Comparison of ENCODE assay signal across 9 cellular contexts in the genomic region with DNA sequence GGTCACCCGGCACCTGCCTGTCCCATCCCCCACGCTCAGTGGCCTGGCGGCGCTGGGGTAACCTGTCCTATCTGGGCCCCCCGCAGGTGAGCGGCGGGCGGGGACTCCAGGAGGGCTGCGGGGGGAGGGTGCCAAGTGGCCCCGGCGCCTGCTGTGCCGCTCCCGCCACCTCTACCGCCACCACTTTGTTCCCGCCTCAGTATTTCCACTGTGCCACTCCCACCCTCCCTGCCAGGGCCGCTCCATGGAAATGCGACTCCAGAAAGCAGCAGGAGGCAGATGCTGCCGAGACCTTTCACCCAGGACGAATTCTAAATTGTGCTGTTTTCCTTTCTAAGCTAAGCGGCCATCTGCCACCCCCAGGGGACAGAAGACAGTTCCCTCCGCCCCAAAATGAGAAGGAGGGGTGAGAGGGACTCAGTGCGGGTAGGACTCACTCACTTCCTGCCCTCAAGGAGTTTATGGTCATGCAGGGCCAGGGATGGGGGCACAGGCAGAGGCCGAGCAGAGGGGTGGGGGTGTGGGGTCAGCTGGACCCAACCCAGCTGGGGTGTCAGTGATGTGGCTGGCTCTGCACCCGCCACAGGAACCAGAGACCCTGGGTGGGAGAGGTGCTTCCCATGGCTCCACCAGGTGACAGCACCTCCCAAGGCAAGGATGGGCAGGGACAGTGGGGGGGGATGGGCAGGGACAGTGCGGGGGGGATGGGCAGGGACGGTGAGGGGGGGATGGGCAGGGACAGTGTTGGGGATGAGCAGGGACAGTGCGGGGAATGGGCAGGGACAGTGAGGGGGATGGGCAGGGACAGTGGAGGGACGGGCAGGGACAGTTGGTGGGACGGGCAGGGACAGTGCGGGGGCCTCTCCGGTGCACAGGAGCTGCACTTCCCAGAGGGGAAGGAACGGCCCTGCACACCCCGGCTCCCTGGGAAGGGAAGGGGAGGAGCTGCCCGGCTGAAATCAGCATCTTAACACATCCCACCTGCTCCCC. TPM values are rescaled to one million over a fixed set of nuclear protein-coding genes. Genes with fewer than 3 reads are reported as not detected.
DNase-seq lines count a peak whose midpoint lies in the region; TF ChIP-seq lines count a peak whose summit lies in the region.
"Had no signal": no experiment of that assay in that cellular context is flagged by ENCODE, and none has a peak within 500 bp of the region (broad histone marks: within the 10 kb centered on the region; RNA-seq: fewer than 3 reads in every experiment).

No MANE protein-coding gene starts in this region.

- H3K4me1 Mint-ChIP-seq in brain (peaks cover 70% of the 10 kb centered on the region), neural progenitor cell (peaks cover 34% of the 10 kb centered on the region)
- peaks cover 20% of the 10 kb centered on the region for H3K4me1 Mint-ChIP-seq in activated CD4-positive, alpha-beta memory T cell treated with anti-CD3 and anti-CD28 coated beads, Interleukin-2, amount 10 ng/mL, durations not matched to agents 7 days and 5 days

- no peaks in the 10 kb centered on the region for H3K9me3 ChIP-seq in neural progenitor cell (ENCODE audit: low read depth)

- TF ChIP-seq CTCF in brain (conservative IDR thresholded peaks at IDR 0.05) (no peak), neural progenitor cell (IDR thresholded peaks at IDR 0.05) (no peak)

- no peak overlapping the region for H3K4me2 ChIP-seq in neural progenitor cell

- DNase-seq in DMS53 (lab: John Stamatoyannopoulos, UW) (peak; percentile 92), NCI-H1417 (lab: John Stamatoyannopoulos, UW) (peak; percentile 56 to 95 (median 88)), neural progenitor cell (ENCODE audit: low spot score) (peak; percentile 43), RPMI8226 (no peak), SIG-M5 (lab: John Stamatoyannopoulos, UW) (no peak), SIG-M5 treated with dmso at 0.1 percent for 504 hours (lab: John Stamatoyannopoulos, UW; ENCODE audit: unreplicated experiment) (no peak)
- no peak for DNase-seq in activated CD4-positive, alpha-beta memory T cell treated with anti-CD3 and anti-CD28 coated beads, Interleukin-2, amount 10 ng/mL, durations not matched to agents 7 days and 5 days
- DNase-seq: T-cell had no signal

- H3K27ac Mint-ChIP-seq in brain (peak overlapping the region; percentile 84 to 97 (median 95)), neural progenitor cell (peak overlapping the region; percentile 92)
- H3K27ac Mint-ChIP-seq in activated CD4-positive, alpha-beta memory T cell treated with anti-CD3 and anti-CD28 coated beads, Interleukin-2, amount 10 ng/mL, durations not matched to agents 7 days and 5 days = no peak overlapping the region

- H3K9me3 Mint-ChIP-seq in brain = no peaks in the 10 kb centered on the region
- no peaks in the 10 kb centered on the region for H3K9me3 Mint-ChIP-seq in neural progenitor cell
- H3K9me3 Mint-ChIP-seq in activated CD4-positive, alpha-beta memory T cell treated with anti-CD3 and anti-CD28 coated beads, Interleukin-2, amount 10 ng/mL, durations not matched to agents 7 days and 5 days = no peaks in the 10 kb centered on the region
- H3K9me3 Mint-ChIP-seq: T-cell had no signal

- H3K79me2 ChIP-seq in neural progenitor cell (ENCODE audit: low read depth) = peaks cover 90% of the 10 kb centered on the region

- H3K9ac ChIP-seq in neural progenitor cell = no peak overlapping the region

- H3K4me1 ChIP-seq in neural progenitor cell = peaks cover 57% of the 10 kb centered on the region

- POLR2A ChIA-PET in activated CD4-positive, alpha-beta memory T cell treated with anti-CD3 and anti-CD28 coated beads, Interleukin-2, amount 10 ng/mL, durations not matched to agents 7 days and 5 days (lab: Charles Lee) = interaction anchor here (0.9 to 5.3 kb wide), 2 partner anchors 12 to 36 kb away, joined by 3 to 32 read pairs; no protein-coding TSS in a partner anchor

- H3K27me3 ChIP-seq in neural progenitor cell = no peaks in the 10 kb centered on the region

- H3K4me3 Mint-ChIP-seq in brain (peak overlapping the region; percentile 51 to 73 (median 63)), neural progenitor cell (peak overlapping the region; percentile 66)
- H3K4me3 Mint-ChIP-seq in activated CD4-positive, alpha-beta memory T cell treated with anti-CD3 and anti-CD28 coated beads, Interleukin-2, amount 10 ng/mL, durations not matched to agents 7 days and 5 days = no peak overlapping the region
- H3K4me3 Mint-ChIP-seq: T-cell had no signal

- H2AFZ ChIP-seq in neural progenitor cell (replicated peaks) = no peak overlapping the region

- CTCF ChIA-PET in activated CD4-positive, alpha-beta memory T cell treated with anti-CD3 and anti-CD28 coated beads, Interleukin-2, amount 10 ng/mL, durations not matched to agents 7 days and 5 days (lab: Charles Lee) = interaction anchor here (0.9 kb wide), 1 partner anchor 11 kb away, joined by 5 read pairs; no protein-coding TSS in a partner anchor

- H3F3A ChIP-seq in neural progenitor cell (ENCODE audit: low read depth) = peaks cover 46% of the 10 kb centered on the region

- H3K36me3 Mint-ChIP-seq in brain (no peaks in the 10 kb centered on the region), neural progenitor cell (no peaks in the 10 kb centered on the region)
- H3K36me3 Mint-ChIP-seq in activated CD4-positive, alpha-beta memory T cell treated with anti-CD3 and anti-CD28 coated beads, Interleukin-2, amount 10 ng/mL, durations not matched to agents 7 days and 5 days (ENCODE audit: low read depth) = peaks cover 2% of the 10 kb centered on the region
- H3K36me3 Mint-ChIP-seq: T-cell had no signal

- peaks cover 79% of the 10 kb centered on the region for H4K20me1 ChIP-seq in neural progenitor cell (ENCODE audit: low read depth)

- no peak overlapping the region for H3K27ac ChIP-seq in neural progenitor cell

- H3K36me3 ChIP-seq in neural progenitor cell = no peaks in the 10 kb centered on the region

- H3K4me3 ChIP-seq in neural progenitor cell = no peak overlapping the region

- H3K27me3 Mint-ChIP-seq in brain (no peaks in the 10 kb centered on the region), neural progenitor cell (ENCODE audit: insufficient read depth, low read depth) (no peaks in the 10 kb centered on the region)
- no peaks in the 10 kb centered on the region for H3K27me3 Mint-ChIP-seq in activated CD4-positive, alpha-beta memory T cell treated with anti-CD3 and anti-CD28 coated beads, Interleukin-2, amount 10 ng/mL, durations not matched to agents 7 days and 5 days
- H3K27me3 Mint-ChIP-seq: T-cell had no signal

RNA-seq across cellular contexts. Expression of a gene that starts 17.8 kb away (rescaled TPM):
- 12.3 TPM for polyA plus RNA-seq in brain (ENCODE audit: insufficient read depth, low read depth, low replicate concordance)
- 11.7 and 32.4 TPM in 2 replicates for total RNA-seq in neural progenitor cell (ENCODE audit: low replicate concordance)
- 10 to 100 TPM; 58.8 to 59.8 TPM for total RNA-seq in activated CD4-positive, alpha-beta memory T cell treated with anti-CD3 and anti-CD28 coated beads, Interleukin-2, amount 10 ng/mL, durations not matched to agents 7 days and 5 days

RNA-seq across cellular contexts. Expression of a gene that starts 45.2 kb away (rescaled TPM):
- polyA plus RNA-seq in brain (ENCODE audit: insufficient read depth, low read depth, low replicate concordance) = 80.6 TPM
- total RNA-seq in neural progenitor cell (ENCODE audit: low replicate concordance) = 16.8 and 23.8 TPM in 2 replicates
- 10 to 100 TPM; 56.1 to 61.0 TPM for total RNA-seq in activated CD4-positive, alpha-beta memory T cell treated with anti-CD3 and anti-CD28 coated beads, Interleukin-2, amount 10 ng/mL, durations not matched to agents 7 days and 5 days

Comparison
In these comparisons a context has a peak if more than half of its experiments do, and no peak if none do; other contexts are left out.
1. DNase-seq: peak in DMS53 (single experiment), NCI-H1417 (3 of 3) and neural progenitor cell (single experiment); none in RPMI8226 (single experiment), SIG-M5 (single experiment), SIG-M5 treated with dmso at 0.1 percent for 504 hours (single experiment) and activated CD4-positive, alpha-beta memory T cell treated with anti-CD3 and anti-CD28 coated beads, Interleukin-2, amount 10 ng/mL, durations not matched to agents 7 days and 5 days (single experiment).